Comparison of ENCODE assay signal across 1 cellular context in the genomic region with DNA sequence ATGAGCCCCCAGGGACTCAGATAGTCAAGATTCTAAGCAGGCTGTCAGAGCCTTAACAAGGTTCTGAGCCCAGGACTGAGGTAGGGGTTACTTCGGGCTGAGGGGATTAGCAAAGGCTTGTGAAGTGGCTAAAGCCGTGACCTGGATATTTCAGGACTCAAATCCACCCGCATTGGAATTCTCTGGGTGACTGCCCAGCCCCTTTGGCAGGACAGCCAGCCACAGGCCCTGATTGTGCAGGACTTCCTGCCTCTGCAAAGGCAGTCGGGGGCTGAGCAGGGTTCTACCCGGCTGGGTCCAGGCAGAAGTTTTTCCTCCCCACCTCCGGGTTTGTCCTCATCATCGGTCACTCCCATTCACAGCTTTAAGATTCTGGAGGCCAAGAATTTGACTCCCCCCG.
TF ChIP-seq lines count a peak whose summit lies in the region.

A gene with protein sequence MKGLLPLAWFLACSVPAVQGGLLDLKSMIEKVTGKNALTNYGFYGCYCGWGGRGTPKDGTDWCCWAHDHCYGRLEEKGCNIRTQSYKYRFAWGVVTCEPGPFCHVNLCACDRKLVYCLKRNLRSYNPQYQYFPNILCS (plus strand): TSS at position 263 of the 400 bp plus-strand sequence. CDS start 14,637 bp downstream, outside the sequence.

TF ChIP-seq in IMR-90, 13 proteins besides CTCF, POLR2A, EP300 and RAD21 (continued from another document):
- TF ChIP-seq, protein P1, sequence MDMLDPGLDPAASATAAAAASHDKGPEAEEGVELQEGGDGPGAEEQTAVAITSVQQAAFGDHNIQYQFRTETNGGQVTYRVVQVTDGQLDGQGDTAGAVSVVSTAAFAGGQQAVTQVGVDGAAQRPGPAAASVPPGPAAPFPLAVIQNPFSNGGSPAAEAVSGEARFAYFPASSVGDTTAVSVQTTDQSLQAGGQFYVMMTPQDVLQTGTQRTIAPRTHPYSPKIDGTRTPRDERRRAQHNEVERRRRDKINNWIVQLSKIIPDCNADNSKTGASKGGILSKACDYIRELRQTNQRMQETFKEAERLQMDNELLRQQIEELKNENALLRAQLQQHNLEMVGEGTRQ (IDR thresholded peaks at IDR 0.05; ENCODE audit: low read depth, low read length): no peak
- no peak for TF ChIP-seq MXI1 (IDR thresholded peaks at IDR 0.05; ENCODE audit: borderline replicate concordance, low read depth, low read length)
- TF ChIP-seq SMC3 (IDR thresholded peaks at IDR 0.05; ENCODE audit: low read depth, low read length): no peak
- TF ChIP-seq BHLHE40 (IDR thresholded peaks at IDR 0.05; ENCODE audit: low read depth, low read length): no peak
- no peak for TF ChIP-seq FOS (IDR thresholded peaks at IDR 0.05; ENCODE audit: low read depth, low read length)
- TF ChIP-seq CHD1 (IDR thresholded peaks at IDR 0.05; ENCODE audit: low read depth, low read length): no peak
